21 cellular contexts compared by ENCODE assay signal in genomic region chr16:84486551-84487235, GRCh38.
"Had no signal": no experiment of that assay in that cellular context is flagged by ENCODE, and none has a peak within 500 bp of the region (broad histone marks: within the 10 kb centered on the region; RNA-seq: fewer than 3 reads in every experiment).

No MANE protein-coding gene starts in this region.

- H3K27ac ChIP-seq: foreskin keratinocyte, spleen, thoracic aorta, transverse colon had no signal

- ATAC-seq: foreskin keratinocyte; left cardiac atrium; left ventricle myocardium superior; naive thymus-derived CD4-positive, alpha-beta T cell; sciatic nerve; stimulated activated naive B cell treated with anti-CD40 and anti-IgM and Interleukin-4, amounts not matched to agents 10 μg/mL and 1 μg/mL and 100 μg/mL, for 72 hours; stimulated activated naive CD8-positive, alpha-beta T cell treated with anti-CD3 and anti-CD28 coated beads, Interleukin-15, amount 100 ng/mL, for 72 hours had no signal

- H3K4me3 ChIP-seq: lung, spleen, thoracic aorta, transverse colon had no signal

- H3K36me3 ChIP-seq: transverse colon had no signal

- DNase-seq: effector CD4-positive, alpha-beta T cell; endodermal cell; erythroblast; foreskin keratinocyte; kidney; left cardiac atrium; left ventricle myocardium superior; mesenchymal stem cell; nephron progenitor cell; spleen; stimulated activated CD4-positive, alpha-beta T cell treated with anti-CD3 and anti-CD28 coated beads, Interleukin-15, amount 100 ng/mL, for 24 hours; stimulated activated CD4-positive, alpha-beta T cell treated with anti-CD3 and anti-CD28 coated beads, Interleukin-1b, Interleukin-23, amount 100 ng/mL, for 48 hours; stimulated activated CD4-positive, alpha-beta T cell treated with anti-CD3 and anti-CD28 coated beads, Interleukin-4, amount 100 ng/mL, for 24 hours; stimulated activated naive B cell treated with anti-CD40 and anti-IgM and Interleukin-4, amounts not matched to agents 10 μg/mL and 1 μg/mL and 100 μg/mL, for 72 hours; stimulated activated naive CD8-positive, alpha-beta T cell treated with anti-CD3 and anti-CD28 coated beads, Interleukin-15, amount 100 ng/mL, for 72 hours; substantia nigra; transverse colon had no signal

- H3K9me3 ChIP-seq: spleen, thoracic aorta, transverse colon had no signal

- H3K4me1 ChIP-seq: foreskin keratinocyte, transverse colon had no signal

- H3K27me3 ChIP-seq: foreskin keratinocyte, spleen, transverse colon had no signal
